ENCODE assay signal across 26 cellular contexts in the genomic region with DNA sequence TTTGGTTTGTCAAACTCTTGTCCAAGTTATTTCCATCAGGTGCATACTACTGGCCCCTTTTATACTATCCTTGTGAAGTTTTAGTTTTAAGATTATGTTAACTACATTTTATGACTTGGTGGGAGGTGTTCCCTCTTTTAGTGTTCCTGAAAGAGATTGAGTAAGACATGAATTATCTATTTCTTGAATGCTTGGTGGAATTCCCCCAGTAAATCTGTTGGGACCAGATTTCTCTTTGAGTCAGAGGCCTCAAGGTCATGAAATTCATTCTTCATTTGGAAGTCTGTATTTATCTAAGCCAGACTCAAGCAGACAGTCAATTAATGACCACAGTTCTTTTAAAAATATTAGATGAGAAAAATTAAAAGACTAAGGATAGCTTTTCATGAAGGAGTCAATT.
DNase-seq lines count a peak whose midpoint lies in the region; ATAC-seq, FAIRE-seq and TF ChIP-seq lines count a peak whose summit lies in the region.
"Had no signal": no experiment of that assay in that cellular context is flagged by ENCODE, and none has a peak within 500 bp of the region (broad histone marks: within the 10 kb centered on the region; RNA-seq: fewer than 3 reads in every experiment).

No MANE protein-coding gene starts in this region.

- CTCF ChIA-PET in HepG2 (lab: Yijun Ruan, JAX; ENCODE audit: low intra/inter-chr PET ratio, low total read pairs), result no interaction called here

- H3K9ac ChIP-seq in GM23248 (no peak overlapping the region), HepG2 (ENCODE audit: insufficient read depth, low read depth, low read length) (no peak overlapping the region)

- H3K4me1 ChIP-seq in GM23248 (ENCODE audit: insufficient read depth), result peaks cover 35% of the 10 kb centered on the region
- H3K4me1 ChIP-seq in HepG2 (ENCODE audit: insufficient read depth, low read length), result no peaks in the 10 kb centered on the region
- H3K4me1 ChIP-seq: BE2C, body of pancreas, HAP-1, lower lobe of right lung, pancreas, right lobe of liver, transverse colon had no signal

- BruUV-seq in HepG2 (replicated peaks; lab: Mats Ljungman, UMichigan), result no TSS peak

- H4K20me1 ChIP-seq in GM23248 (ENCODE audit: insufficient read depth) (no peaks in the 10 kb centered on the region), HepG2 (ENCODE audit: insufficient read depth, low read length) (no peaks in the 10 kb centered on the region)

- peak overlapping the region; percentile 8; the same call in 1 of the 2 replicates for H3K27ac ChIP-seq in GM23248
- no peak overlapping the region for H3K27ac ChIP-seq in brain microvascular endothelial cell
- H3K27ac ChIP-seq in HepG2 (ENCODE audit: extremely low read length, insufficient read depth, low read length), result no peak overlapping the region
- H3K27ac ChIP-seq: body of pancreas, coronary artery, lower lobe of right lung, pancreas, right lobe of liver, transverse colon had no signal

- H3F3A ChIP-seq in GM23248 (ENCODE audit: insufficient read depth), result peaks cover 55% of the 10 kb centered on the region

- TF ChIP-seq EP300 in HepG2 (IDR thresholded peaks at IDR 0.05; ENCODE audit: low read depth in 2 of 2, low read length in 2 of 2), result no peak
- TF ChIP-seq EP300 in HepG2 (CRISPR knock-in tag; IDR thresholded peaks at IDR 0.05; ENCODE audit: borderline replicate concordance), result no peak

- H3K36me3 ChIP-seq in GM23248 (ENCODE audit: low read depth), result peaks cover 54% of the 10 kb centered on the region
- no peaks in the 10 kb centered on the region for H3K36me3 ChIP-seq in brain microvascular endothelial cell (replicated peaks)
- H3K36me3 ChIP-seq in HepG2 (replicated peaks in 1 of 2; ENCODE audit: control insufficient read depth in 1 of 2, insufficient read depth in 2 of 2, low read length in 2 of 2), result no peaks in the 10 kb centered on the region
- H3K36me3 ChIP-seq in H7 (replicated peaks; ENCODE audit: control insufficient read depth, insufficient read depth, low read length), result no peaks in the 10 kb centered on the region
- H3K36me3 ChIP-seq: BE2C, HAP-1, lower lobe of right lung, pancreas, right lobe of liver had no signal

- TF ChIP-seq CTCF in brain microvascular endothelial cell (IDR thresholded peaks at IDR 0.05; ENCODE audit: low read depth, low read length, missing control alignments), result no peak
- no peak for TF ChIP-seq CTCF in foreskin fibroblast (IDR thresholded peaks at IDR 0.05; ENCODE audit: low read depth, low read length)
- TF ChIP-seq CTCF in HepG2 (CRISPR knock-in tag; IDR thresholded peaks at IDR 0.05), result no peak

- no peak for TF ChIP-seq POLR2A in HepG2 (IDR thresholded peaks at IDR 0.05; ENCODE audit: insufficient read depth in 1 of 2, low read depth in 2 of 2, low read length in 2 of 2)

- H2AFZ ChIP-seq in GM23248 (no peak overlapping the region), HepG2 (ENCODE audit: low read length) (no peak overlapping the region)

- in situ Hi-C loops in GM23248 (cut with MboI) (no loop called here), brain microvascular endothelial cell (cut with HindIII; ENCODE audit: low pct_ligation_motif_present, low sequenced_read_pairs) (no loop called here), HepG2 (cut with HindIII; ENCODE audit: extremely low pct_ligation_motif_present, low pct_unique_long_range_greater_than_20kb) (no loop called here)

- H3K4me3 ChIP-seq in GM23248 (no peak overlapping the region), brain microvascular endothelial cell (ENCODE audit: low read depth, low read length) (no peak overlapping the region), foreskin fibroblast (ENCODE audit: low read depth in 1 of 2, low read length in 2 of 2) (no peak overlapping the region), HepG2 (replicated peaks in 1 of 3; ENCODE audit: insufficient read depth in 1 of 3, low read depth in 2 of 3, low read length in 3 of 3) (no peak overlapping the region), H7 (ENCODE audit: insufficient read depth, low read depth, low read length) (no peak overlapping the region)
- H3K4me3 ChIP-seq: body of pancreas, coronary artery, HAP-1, K562, lower lobe of right lung, pancreas, right lobe of liver, transverse colon had no signal

- intact Hi-C loops in HepG2 (cut with micrococcal nuclease; ENCODE audit: unreplicated experiment), result no loop called here

- no peaks in the 10 kb centered on the region for H3K9me2 ChIP-seq in GM23248 (ENCODE audit: insufficient read depth)

- FAIRE-seq in HepG2 (lab: Jason Lieb, UNC), result no peak
- FAIRE-seq: D721Med, G401.6, K562, pancreas had no signal

- TF ChIP-seq RAD21 in HepG2 (CRISPR knock-in tag; IDR thresholded peaks at IDR 0.05), result no peak

- no peak for ATAC-seq in HepG2
- ATAC-seq: body of pancreas, K562, lower lobe of right lung, right lobe of liver had no signal

- peak; percentile 57 for DNase-seq in GM23248
- peak; percentile 55 for DNase-seq in brain microvascular endothelial cell
- DNase-seq in foreskin fibroblast, result peak; percentile 63 to 68
- peak; percentile 33 for DNase-seq in smooth muscle cell of the brain vasculature (ENCODE audit: low read depth, low spot score)
- no peak for DNase-seq in HuH-7 (ENCODE audit: low spot score)
- DNase-seq in HepG2 (ENCODE audit: low spot score), result no peak
- DNase-seq in H7, result no peak
- DNase-seq: activated T-cell treated with anti-CD3 and anti-CD28 coated beads, Interleukin-2, amount 50 U/mL, for 48 hours; BE2C; body of pancreas; head of caudate nucleus; lower lobe of right lung; NCI-H2029; NCI-H446 treated with DMSO at 0.1 percent for 48 hours; NK-92 treated with Interleukin-12 subunit alpha and Interleukin-12 subunit beta, amount 100 ng/mL, for 24 hours; pancreas; right lobe of liver; stimulated activated CD4-positive, alpha-beta T cell treated with anti-CD3 and anti-CD28 coated beads, Interleukin-1b, Interleukin-23, amount 100 ng/mL, for 48 hours; stimulated activated naive CD4-positive, alpha-beta T cell treated with Interleukin-2 at 50 U/mL for 16 hours; T-helper 9 cell; transverse colon had no signal

- H3K4me2 ChIP-seq in GM23248 (ENCODE audit: unreplicated experiment), result peak overlapping the region; percentile 34
- no peak overlapping the region for H3K4me2 ChIP-seq in HepG2 (ENCODE audit: low read depth, low read length)

- POLR2A ChIA-PET in HepG2 (lab: Yijun Ruan, JAX), result no interaction called here

- H3K9me3 ChIP-seq in GM23248 (ENCODE audit: low read depth) (peaks cover 5% of the 10 kb centered on the region), HepG2 (ENCODE audit: low read length) (peaks cover 10% of the 10 kb centered on the region; the same call in 1 of the 2 replicates)
- H3K9me3 ChIP-seq: BE2C, HAP-1, pancreas, right lobe of liver had no signal

- peaks cover 5% of the 10 kb centered on the region; the same call in 1 of the 2 replicates for H3K79me2 ChIP-seq in GM23248 (ENCODE audit: insufficient read depth)
- no peaks in the 10 kb centered on the region for H3K79me2 ChIP-seq in HepG2 (ENCODE audit: insufficient read depth, low read length)

- H3K27me3 ChIP-seq in GM23248 (replicated peaks; ENCODE audit: insufficient read depth), result no peaks in the 10 kb centered on the region
- H3K27me3 ChIP-seq in brain microvascular endothelial cell (replicated peaks), result no peaks in the 10 kb centered on the region
- H3K27me3 ChIP-seq in HepG2 (ENCODE audit: control insufficient read depth in 1 of 2, insufficient read depth in 2 of 2, low read length in 2 of 2), result no peaks in the 10 kb centered on the region
- H3K27me3 ChIP-seq in H7 (ENCODE audit: control insufficient read depth, insufficient read depth, low read length), result no peaks in the 10 kb centered on the region
- H3K27me3 ChIP-seq: BE2C, body of pancreas, pancreas, right lobe of liver, transverse colon had no signal

TF ChIP-seq in HepG2, 621 proteins besides CTCF, POLR2A, EP300 and RAD21 (continues in another document):
- no peak for TF ChIP-seq NFIB (CRISPR knock-in tag; IDR thresholded peaks at IDR 0.05; ENCODE audit: borderline replicate concordance)
- no peak for TF ChIP-seq ZNF225 (CRISPR knock-in tag; IDR thresholded peaks at IDR 0.05)
- no peak for TF ChIP-seq MZF1 (CRISPR knock-in tag; IDR thresholded peaks at IDR 0.05; ENCODE audit: borderline replicate concordance)
- no peak for TF ChIP-seq ZNF138 (CRISPR knock-in tag; IDR thresholded peaks at IDR 0.05; ENCODE audit: low read depth)
- no peak for TF ChIP-seq CBX2 (IDR thresholded peaks at IDR 0.05; ENCODE audit: low read depth, low read length)
- TF ChIP-seq CBX2 (CRISPR knock-in tag; IDR thresholded peaks at IDR 0.05; ENCODE audit: low read depth), result no peak
- TF ChIP-seq SRSF4 (IDR thresholded peaks at IDR 0.05; ENCODE audit: low read depth, low read length, poor library complexity, severe bottlenecking), result no peak
- TF ChIP-seq ZFP82 (CRISPR knock-in tag; IDR thresholded peaks at IDR 0.05; ENCODE audit: borderline replicate concordance), result no peak
- TF ChIP-seq ZNF773 (CRISPR knock-in tag; IDR thresholded peaks at IDR 0.05; ENCODE audit: borderline replicate concordance), result no peak
- TF ChIP-seq, protein P1, sequence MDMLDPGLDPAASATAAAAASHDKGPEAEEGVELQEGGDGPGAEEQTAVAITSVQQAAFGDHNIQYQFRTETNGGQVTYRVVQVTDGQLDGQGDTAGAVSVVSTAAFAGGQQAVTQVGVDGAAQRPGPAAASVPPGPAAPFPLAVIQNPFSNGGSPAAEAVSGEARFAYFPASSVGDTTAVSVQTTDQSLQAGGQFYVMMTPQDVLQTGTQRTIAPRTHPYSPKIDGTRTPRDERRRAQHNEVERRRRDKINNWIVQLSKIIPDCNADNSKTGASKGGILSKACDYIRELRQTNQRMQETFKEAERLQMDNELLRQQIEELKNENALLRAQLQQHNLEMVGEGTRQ (IDR thresholded peaks at IDR 0.05; ENCODE audit: low read depth, low read length), result no peak
- TF ChIP-seq, protein P1 (CRISPR knock-in tag; IDR thresholded peaks at IDR 0.05; ENCODE audit: borderline replicate concordance), result no peak
- no peak for TF ChIP-seq ZNF589 (CRISPR knock-in tag; conservative IDR thresholded peaks at IDR 0.05)

Comparison
In these comparisons a context has a peak if more than half of its experiments do, and no peak if none do; other contexts are left out.
1. DNase-seq: peak in GM23248 (single experiment), brain microvascular endothelial cell (single experiment), foreskin fibroblast (2 of 2) and smooth muscle cell of the brain vasculature (single experiment); none in HuH-7 (single experiment), HepG2 (single experiment) and H7 (single experiment).